ENCODE assay signal across 2 cellular contexts in genomic region chr11:82869657-82870056, GRCh38.
A peak's percentile ranks its signal among the peaks of the same experiment; 100 is the strongest.
TF ChIP-seq lines count a peak whose summit lies in the region.

No MANE protein-coding gene starts in this region.

TF ChIP-seq in HepG2, 621 proteins besides CTCF, POLR2A, EP300 and RAD21:
- TF ChIP-seq ZNF557 (CRISPR knock-in tag; IDR thresholded peaks at IDR 0.05) (no peak), UBTF (CRISPR knock-in tag; IDR thresholded peaks at IDR 0.05) (no peak), CEBPB (IDR thresholded peaks at IDR 0.05; ENCODE audit: borderline replicate concordance, low read depth, low read length) (peak; percentile 49; the same call in 1 of the 2 replicates), PLSCR1 (CRISPR knock-in tag; IDR thresholded peaks at IDR 0.05; ENCODE audit: borderline replicate concordance) (no peak), ZBTB8A (CRISPR knock-in tag; IDR thresholded peaks at IDR 0.05; ENCODE audit: borderline replicate concordance, low read depth) (no peak), ZNF558 (CRISPR knock-in tag; IDR thresholded peaks at IDR 0.05; ENCODE audit: borderline replicate concordance) (no peak), ZBTB42 (CRISPR knock-in tag; IDR thresholded peaks at IDR 0.05) (no peak), ZNF589 (CRISPR knock-in tag; conservative IDR thresholded peaks at IDR 0.05) (no peak), CEBPG (CRISPR knock-in tag; IDR thresholded peaks at IDR 0.05) (peak; percentile 44), NR1H2 (CRISPR knock-in tag; IDR thresholded peaks at IDR 0.05; ENCODE audit: borderline replicate concordance, low read depth) (no peak), NCOA5 (CRISPR knock-in tag; IDR thresholded peaks at IDR 0.05) (no peak)

TF ChIP-seq in GM12891, 5 proteins besides CTCF, POLR2A, EP300 and RAD21:
- TF ChIP-seq SPI1 (IDR thresholded peaks at IDR 0.05; ENCODE audit: low read depth, low read length) (no peak), POU2F2 (IDR thresholded peaks at IDR 0.05; ENCODE audit: low read depth, low read length) (no peak), POLR2AphosphoS5 (IDR thresholded peaks at IDR 0.05; ENCODE audit: low read depth, low read length) (no peak), TAF1 (IDR thresholded peaks at IDR 0.05; ENCODE audit: low read depth, low read length) (no peak), PAX5 (IDR thresholded peaks at IDR 0.05; ENCODE audit: insufficient read depth, low read length, severe bottlenecking) (no peak)
